27 cellular contexts compared by ENCODE assay signal in the genomic region with DNA sequence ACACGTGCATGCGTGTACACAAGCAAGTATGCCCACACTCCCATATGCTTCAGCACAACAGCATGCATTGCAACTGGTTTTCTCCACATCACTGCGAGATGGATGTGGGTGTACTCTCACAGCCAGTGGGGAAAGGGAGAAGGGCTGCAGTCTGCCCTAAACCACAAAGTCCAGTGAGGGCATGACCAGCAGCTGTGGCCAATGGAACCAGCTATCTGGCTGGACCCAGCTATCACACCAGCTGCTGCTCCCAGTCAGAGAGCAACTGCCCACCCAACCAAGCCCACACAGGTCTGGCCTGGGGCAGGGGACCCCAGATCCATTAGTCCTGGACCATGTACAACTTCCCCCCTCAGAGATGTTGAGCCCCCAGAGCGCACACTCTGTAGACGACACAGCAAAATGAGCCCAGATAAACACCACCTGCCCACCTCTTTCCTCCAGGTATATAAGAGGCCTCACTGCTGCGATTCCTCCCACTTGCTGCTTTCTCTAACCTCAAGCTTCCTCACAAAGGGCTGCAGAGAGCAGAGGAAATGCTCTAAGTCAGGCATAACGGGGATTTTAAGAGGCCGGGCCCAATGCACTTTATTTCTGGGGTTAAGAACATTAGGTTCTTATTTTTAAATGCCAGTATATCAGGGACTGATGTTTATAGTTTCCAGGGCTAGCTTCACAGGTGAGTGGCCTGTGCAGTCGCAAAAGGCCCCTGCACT. TPM values are rescaled to one million over a fixed set of nuclear protein-coding genes. Genes with fewer than 3 reads are reported as not detected.
DNase-seq lines count a peak whose midpoint lies in the region; ATAC-seq and TF ChIP-seq lines count a peak whose summit lies in the region.
"Had no signal": no experiment of that assay in that cellular context is flagged by ENCODE, and none has a peak within 500 bp of the region (broad histone marks: within the 10 kb centered on the region; RNA-seq: fewer than 3 reads in every experiment).

No MANE protein-coding gene starts in this region.

- no peak overlapping the region for H3T11ph ChIP-seq in H9 (ENCODE audit: low read length)

- CTCF ChIA-PET in Caco-2 (lab: Charles Lee) (interaction anchor here (1.4 kb wide), 1 partner anchor 17 kb away, joined by 5 read pairs; no protein-coding TSS in a partner anchor), RWPE1 (lab: Yijun Ruan, JAX) (interaction anchor here (0.9 kb wide), 1 partner anchor 116 kb away, joined by 5 read pairs; no protein-coding TSS in a partner anchor)

- POLR2A ChIA-PET in Caco-2 (lab: Charles Lee) (no interaction called here), RWPE1 (lab: Yijun Ruan, JAX; ENCODE audit: low non-redundant PET) (no interaction called here)

- peaks cover 5% of the 10 kb centered on the region for H3K36me3 Mint-ChIP-seq in Caco-2 (ENCODE audit: insufficient read depth, unreplicated experiment)
- no peaks in the 10 kb centered on the region for H3K36me3 Mint-ChIP-seq in H9 (ENCODE audit: insufficient read depth in 1 of 3, low read depth in 3 of 3)
- H3K36me3 Mint-ChIP-seq in endothelial cell (ENCODE audit: low read depth, unreplicated experiment): no peaks in the 10 kb centered on the region
- H3K36me3 Mint-ChIP-seq: CD14-positive monocyte, neural progenitor cell had no signal

- H4K91ac ChIP-seq in H9 (ENCODE audit: insufficient read length, low read depth, low read length) (no peak overlapping the region), mesenchymal stem cell (ENCODE audit: low read length) (peak overlapping the region; percentile 18)

- H3K4ac ChIP-seq in H9 (ENCODE audit: low read depth, low read length) (no peak overlapping the region), mesenchymal stem cell (ENCODE audit: low read depth in 1 of 2, low read length in 2 of 2) (peak overlapping the region in 1 of 2 experiments; percentile 3)

- H3K18ac ChIP-seq in H9 (ENCODE audit: insufficient read length, low read depth, low read length): no peak overlapping the region
- H3K18ac ChIP-seq in mesenchymal stem cell (ENCODE audit: low read depth in 1 of 2, low read length in 2 of 2): peak overlapping the region; percentile 44 to 67

- H3K23ac ChIP-seq in H9 (ENCODE audit: insufficient read length, low read depth, low read length) (no peak overlapping the region), mesenchymal stem cell (ENCODE audit: low read length in 2 of 2) (peak overlapping the region in 1 of 2 experiments; percentile 53)

- no peak for TF ChIP-seq POLR2A in GM18505 (IDR thresholded peaks at IDR 0.05; ENCODE audit: borderline replicate concordance, extremely low read depth, insufficient read depth, insufficient read length)

- no peak overlapping the region for H3K27ac ChIP-seq in H9 (ENCODE audit: insufficient read length, low read depth, low read length)
- peak overlapping the region; percentile 33 for H3K27ac ChIP-seq in RWPE1
- H3K27ac ChIP-seq in mesenchymal stem cell (ENCODE audit: low read length, poor library complexity, severe bottlenecking): peak overlapping the region; percentile 15
- H3K27ac ChIP-seq: gastroesophageal sphincter, GM23248, KMS-11, neural progenitor cell, prostate gland, suprapubic skin had no signal

- no peak overlapping the region for H2BK120ac ChIP-seq in H9 (ENCODE audit: low read depth, low read length, poor library complexity, severe bottlenecking)
- H2BK120ac ChIP-seq in mesenchymal stem cell (ENCODE audit: low read depth, low read length): no peak overlapping the region

- H3K79me1 ChIP-seq in H9 (ENCODE audit: insufficient read depth, low read depth, low read length, poor library complexity, severe bottlenecking): no peaks in the 10 kb centered on the region
- H3K79me1 ChIP-seq in mesenchymal stem cell (replicated peaks; ENCODE audit: low read length, poor library complexity, severe bottlenecking): no peaks in the 10 kb centered on the region

- H3K4me1 Mint-ChIP-seq in Caco-2 (ENCODE audit: low read depth, unreplicated experiment) (peaks cover 28% of the 10 kb centered on the region), H9 (peaks cover 31 to 38% of the 10 kb centered on the region in 2 experiments), endothelial cell (ENCODE audit: unreplicated experiment) (peaks cover 42% of the 10 kb centered on the region)

- H3K27me3 Mint-ChIP-seq in Caco-2 (ENCODE audit: insufficient read depth, unreplicated experiment): no peaks in the 10 kb centered on the region
- no peaks in the 10 kb centered on the region for H3K27me3 Mint-ChIP-seq in H9 (ENCODE audit: low read depth)
- peaks cover 11% of the 10 kb centered on the region for H3K27me3 Mint-ChIP-seq in endothelial cell (ENCODE audit: unreplicated experiment)

- no peak overlapping the region for H2BK5ac ChIP-seq in H9 (ENCODE audit: insufficient read length, low read length)
- H2BK5ac ChIP-seq in mesenchymal stem cell (ENCODE audit: low read depth, low read length, poor library complexity, severe bottlenecking): no peak overlapping the region

- BruUV-seq in Caco-2 (replicated peaks; lab: Mats Ljungman, UMichigan): no TSS peak

- no CpG with 5 or more reads among the region's 9 CpGs for WGBS in H9 (ENCODE audit: extremely low coverage, insufficient read length, low lambda C conversion rate)
- WGBS in mesenchymal stem cell: 88% methylated on average over 9 of the region's 9 CpGs

- H3K27ac Mint-ChIP-seq in Caco-2 (ENCODE audit: unreplicated experiment) (peak overlapping the region; percentile 22), H9 (peak overlapping the region in 2 of 3 experiments; percentile 34 to 58; a peak in 2 of 7 replicates), endothelial cell (ENCODE audit: unreplicated experiment) (no peak overlapping the region)
- H3K27ac Mint-ChIP-seq: neural progenitor cell had no signal

- no peak overlapping the region for H3K9ac ChIP-seq in H9 (ENCODE audit: extremely low read depth, insufficient read length, low read length)
- H3K9ac ChIP-seq in mesenchymal stem cell (ENCODE audit: low read length): no peak overlapping the region
- H3K9ac ChIP-seq: GM23248, KMS-11, neural progenitor cell had no signal

- H4K20me1 ChIP-seq in H9 (ENCODE audit: control insufficient read depth, insufficient read depth, insufficient read length): no peaks in the 10 kb centered on the region

- no peak overlapping the region for H2BK15ac ChIP-seq in H9 (ENCODE audit: low read depth, low read length)
- no peak overlapping the region for H2BK15ac ChIP-seq in mesenchymal stem cell (ENCODE audit: low read depth, poor library complexity, severe bottlenecking)

- intact Hi-C loops in Caco-2 (cut with micrococcal nuclease; ENCODE audit: unreplicated experiment): no loop called here

- H3K4me1 ChIP-seq in Caco-2: peaks cover 29% of the 10 kb centered on the region
- peaks cover 15% of the 10 kb centered on the region; the same call in 1 of the 2 replicates for H3K4me1 ChIP-seq in H9 (ENCODE audit: insufficient read depth, low read length)
- H3K4me1 ChIP-seq in mesenchymal stem cell (ENCODE audit: control insufficient read depth, insufficient read depth, low read depth, low read length): peaks cover 58% of the 10 kb centered on the region

- H3K4me2 ChIP-seq in H9 (ENCODE audit: insufficient read depth, insufficient read length, low read length) (no peak overlapping the region), mesenchymal stem cell (ENCODE audit: low read length, poor library complexity, severe bottlenecking) (no peak overlapping the region)
- H3K4me2 ChIP-seq: KMS-11, neural progenitor cell had no signal

- H3K56ac ChIP-seq in H9 (ENCODE audit: insufficient read length, low read depth, low read length): no peak overlapping the region

- no peak overlapping the region for H2BK20ac ChIP-seq in H9 (ENCODE audit: low read depth, low read length, poor library complexity, severe bottlenecking)

- H4K8ac ChIP-seq in H9 (replicated peaks; ENCODE audit: insufficient read length, low read depth, low read length) (no peak overlapping the region), mesenchymal stem cell (ENCODE audit: low read length) (peak overlapping the region; percentile 85)

- H3K23me2 ChIP-seq in H9 (ENCODE audit: insufficient read length, low read depth, low read length, poor library complexity, severe bottlenecking): no peaks in the 10 kb centered on the region

- H2BK12ac ChIP-seq in H9 (ENCODE audit: insufficient read length, low read depth, low read length): no peak overlapping the region
- H2BK12ac ChIP-seq in mesenchymal stem cell (ENCODE audit: low read length in 2 of 2): peak overlapping the region in 1 of 2 experiments; percentile 40

- no peaks in the 10 kb centered on the region for H3K9me3 ChIP-seq in Caco-2
- no peaks in the 10 kb centered on the region for H3K9me3 ChIP-seq in H9 (ENCODE audit: control insufficient read depth, low read depth, low read length)
- no peaks in the 10 kb centered on the region for H3K9me3 ChIP-seq in mesenchymal stem cell (ENCODE audit: control insufficient read depth, low read length)
- H3K9me3 ChIP-seq: gastroesophageal sphincter, prostate gland, suprapubic skin had no signal

- H2AK5ac ChIP-seq in H9 (ENCODE audit: insufficient read length, low read length) (no peak overlapping the region), mesenchymal stem cell (ENCODE audit: low read length, severe bottlenecking) (peak overlapping the region; percentile 18)

- no peaks in the 10 kb centered on the region; the same call in 1 of the 2 replicates for H3K79me2 ChIP-seq in H9 (ENCODE audit: insufficient read depth, low read length)

- H3K4me3 ChIP-seq in Caco-2 (ENCODE audit: low read depth, low read length) (no peak overlapping the region), mesenchymal stem cell (ENCODE audit: insufficient read depth in 1 of 2, low read depth in 1 of 2, low read length in 2 of 2) (no peak overlapping the region)
- H3K4me3 ChIP-seq: gastroesophageal sphincter, GM23248, neural progenitor cell, prostate gland, suprapubic skin had no signal

- H3K27me3 ChIP-seq in Caco-2 (replicated peaks; ENCODE audit: control insufficient read depth, insufficient read depth, low read length) (no peaks in the 10 kb centered on the region), H9 (ENCODE audit: insufficient read depth, low read length) (no peaks in the 10 kb centered on the region), mesenchymal stem cell (ENCODE audit: control insufficient read depth in 1 of 2, insufficient read depth in 1 of 2, low read length in 2 of 2) (no peaks in the 10 kb centered on the region)
- H3K27me3 ChIP-seq: gastroesophageal sphincter, neural progenitor cell, suprapubic skin had no signal

- no peak for TF ChIP-seq CTCF in Caco-2 (IDR thresholded peaks at IDR 0.05; ENCODE audit: insufficient read depth in 1 of 2, low read depth in 1 of 2, low read length in 1 of 2, severe bottlenecking in 1 of 2, unreplicated experiment in 1 of 2)
- TF ChIP-seq CTCF in H9 (conservative IDR thresholded peaks at IDR 0.05): no peak
- no peak for TF ChIP-seq CTCF in RWPE1 (conservative IDR thresholded peaks at IDR 0.05; ENCODE audit: low read depth)
- TF ChIP-seq CTCF in endothelial cell (IDR thresholded peaks at IDR 0.05; ENCODE audit: unreplicated experiment): no peak

- no peak overlapping the region for H4K5ac ChIP-seq in H9 (ENCODE audit: insufficient read length, low read depth, low read length)

- DNase-seq in Caco-2 (no peak), H9 (no peak), RWPE1 (ENCODE audit: low spot score) (no peak), mesenchymal stem cell (no peak), NCI-H1105 (lab: John Stamatoyannopoulos, UW) (no peak), endothelial cell (ENCODE audit: low spot score) (no peak)
- DNase-seq: ACHN; activated CD4-positive, alpha-beta T cell treated with anti-CD3 and anti-CD28 coated beads for 48 hours; activated effector memory CD4-positive, alpha-beta T cell treated with Interleukin-2 at 50 U/mL for 16 hours; cerebellar nuclear complex; DND-41; GM23248; left cardiac atrium; midbrain; NCI-H1092 treated with DMSO at 0.1 percent for 48 hours; NCI-H2081 treated with DMSO at 0.1 percent for 48 hours; NCI-H510A; stimulated activated CD4-positive, alpha-beta T cell treated with anti-CD3 and anti-CD28 coated beads, Interleukin-4, amount 100 ng/mL, for 24 hours had no signal

- H3K14ac ChIP-seq in H9 (ENCODE audit: insufficient read depth, low read length) (no peak overlapping the region), mesenchymal stem cell (ENCODE audit: low read length in 2 of 2) (no peak overlapping the region)

- H3K9me3 Mint-ChIP-seq in Caco-2 (ENCODE audit: unreplicated experiment): no peaks in the 10 kb centered on the region
- H3K9me3 Mint-ChIP-seq in H9: no peaks in the 10 kb centered on the region
- no peaks in the 10 kb centered on the region for H3K9me3 Mint-ChIP-seq in endothelial cell (ENCODE audit: unreplicated experiment)
- H3K9me3 Mint-ChIP-seq: neural progenitor cell had no signal

- H3K36me3 ChIP-seq in Caco-2 (ENCODE audit: control insufficient read depth, insufficient read depth, low read length) (no peaks in the 10 kb centered on the region), mesenchymal stem cell (ENCODE audit: control insufficient read depth in 1 of 2, insufficient read depth in 2 of 2, low read depth in 1 of 2, low read length in 2 of 2) (peaks cover 0 to 4% of the 10 kb centered on the region in 2 experiments)
- H3K36me3 ChIP-seq: gastroesophageal sphincter, neural progenitor cell, prostate gland, suprapubic skin had no signal

- no peak for ATAC-seq in GM18505 (IDR thresholded peaks at IDR 0.05; ENCODE audit: unreplicated experiment)
- ATAC-seq in HG02970 (IDR thresholded peaks at IDR 0.05; ENCODE audit: low FRiP score, unreplicated experiment): no peak
- ATAC-seq: esophagus mucosa, gastroesophageal sphincter, left cardiac atrium had no signal

- no peak overlapping the region for H3K4me3 Mint-ChIP-seq in Caco-2 (ENCODE audit: unreplicated experiment)
- H3K4me3 Mint-ChIP-seq in H9: no peak overlapping the region
- H3K4me3 Mint-ChIP-seq in endothelial cell (ENCODE audit: unreplicated experiment): no peak overlapping the region
- H3K4me3 Mint-ChIP-seq: CD14-positive monocyte, neural progenitor cell had no signal

- H2AFZ ChIP-seq in H9 (ENCODE audit: low read length) (no peak overlapping the region), mesenchymal stem cell (ENCODE audit: low read depth, low read length) (no peak overlapping the region)
- H2AFZ ChIP-seq: GM23248, neural progenitor cell had no signal

RNA-seq across cellular contexts. Expression of a gene that starts 38.9 kb away (rescaled TPM):
- total RNA-seq in Caco-2 (2022): 18.3 and 18.4 TPM in 2 replicates
- total RNA-seq in H9 (2021): 13.8 and 14.6 TPM in 2 replicates
- polyA plus RNA-seq in mesenchymal stem cell (2013, experiment 1 of 2): 18.4 TPM
- polyA plus RNA-seq in mesenchymal stem cell (2013, experiment 2 of 2): 17.9 TPM
- 18.5 TPM for total RNA-seq in endothelial cell (ENCODE audit: unreplicated experiment)
